In the genomic region with DNA sequence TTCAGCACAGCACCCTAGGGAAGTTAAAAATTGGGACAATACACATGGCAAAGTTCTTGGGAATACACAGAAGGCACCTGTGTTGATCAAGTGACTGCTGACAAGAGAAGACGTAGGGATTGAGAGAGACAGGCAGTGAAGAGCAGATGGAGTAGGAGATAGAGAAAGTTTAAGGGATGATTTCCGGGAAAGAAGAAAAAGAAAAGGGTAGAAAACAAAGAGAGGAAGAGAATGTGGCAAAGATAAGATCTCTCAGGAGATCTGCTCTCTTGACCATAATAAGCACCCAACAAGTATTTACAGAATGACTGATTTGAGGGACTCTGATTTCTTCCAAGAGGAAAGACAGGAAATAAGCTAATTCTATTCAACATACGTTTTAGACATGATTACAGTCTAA, we compare ENCODE assay signal across 21 cellular contexts. TPM values are rescaled to one million over a fixed set of nuclear protein-coding genes. Genes with fewer than 3 reads are reported as not detected.
DNase-seq lines count a peak whose midpoint lies in the region; ATAC-seq and TF ChIP-seq lines count a peak whose summit lies in the region.
"Had no signal": no experiment of that assay in that cellular context is flagged by ENCODE, and none has a peak within 500 bp of the region (broad histone marks: within the 10 kb centered on the region; RNA-seq: fewer than 3 reads in every experiment).

No MANE protein-coding gene starts in this region.

- peaks cover 18% of the 10 kb centered on the region for H3K27me3 ChIP-seq in GM23338 (ENCODE audit: insufficient read depth)

- no peak for DNase-seq in activated CD4-positive, alpha-beta T cell treated with anti-CD3 and anti-CD28 coated beads for 36 hours
- DNase-seq in activated CD4-positive, alpha-beta T cell treated with anti-CD3 and anti-CD28 coated beads for 48 hours = no peak
- peak; percentile 9 for DNase-seq in GM23338 (ENCODE audit: low spot score)
- no peak for DNase-seq in activated naive CD8-positive, alpha-beta T cell treated with anti-CD3 and anti-CD28 coated beads, Interleukin-2, amount 50 U/mL, for 24 hours
- DNase-seq in NCI-H1436 (lab: John Stamatoyannopoulos, UW) = no peak
- DNase-seq in MV-4-11 (lab: John Stamatoyannopoulos, UW) = no peak
- DNase-seq in NCI-H1417 (lab: John Stamatoyannopoulos, UW) = no peak
- DNase-seq: activated CD4-positive, alpha-beta memory T cell treated with anti-CD3 and anti-CD28 coated beads, Interleukin-2, amount 10 ng/mL, durations not matched to agents 7 days and 5 days; activated T-cell treated with anti-CD3 and anti-CD28 coated beads, Interleukin-2, amount 50 U/mL, for 1 hour; C1 segment of cervical spinal cord; DMS153; foreskin melanocyte; NCI-H2081 treated with DMSO at 0.1 percent for 48 hours; small intestine; stimulated activated CD4-positive, alpha-beta T cell treated with anti-CD3 and anti-CD28 coated beads, Interleukin-2, amount 100 ng/mL, for 48 hours had no signal

- POLR2A ChIA-PET in activated CD4-positive, alpha-beta T cell treated with anti-CD3 and anti-CD28 coated beads for 36 hours (lab: Charles Lee) = no interaction called here

- H2AFZ ChIP-seq in GM23338 = no peak overlapping the region

- H3K79me2 ChIP-seq in GM23338 (replicated peaks; ENCODE audit: insufficient read depth) = no peaks in the 10 kb centered on the region

- no peaks in the 10 kb centered on the region for H3F3A ChIP-seq in GM23338 (replicated peaks; ENCODE audit: low read depth)

- TF ChIP-seq CTCF in GM23338 (conservative IDR thresholded peaks at IDR 0.05; ENCODE audit: low read depth in 2 of 2) = no peak
- TF ChIP-seq CTCF in nephron (IDR thresholded peaks at IDR 0.05; ENCODE audit: unreplicated experiment in 3 of 3) = no peak

- H3K4me1 ChIP-seq in GM23338 (ENCODE audit: insufficient read depth) = no peaks in the 10 kb centered on the region; the same call in none of the 2 replicates
- H3K4me1 ChIP-seq: prostate gland had no signal

- no peak overlapping the region for H3K4me3 ChIP-seq in GM23338
- H3K4me3 ChIP-seq: prostate gland had no signal

- peaks cover 6% of the 10 kb centered on the region for H3K9me3 Mint-ChIP-seq in activated CD4-positive, alpha-beta T cell treated with anti-CD3 and anti-CD28 coated beads for 36 hours (ENCODE audit: low read depth)
- no peaks in the 10 kb centered on the region for H3K9me3 Mint-ChIP-seq in GM23338
- H3K9me3 Mint-ChIP-seq in activated naive CD8-positive, alpha-beta T cell treated with anti-CD3 and anti-CD28 coated beads, Interleukin-2, amount 50 U/mL, for 24 hours = peaks cover 6% of the 10 kb centered on the region
- no peaks in the 10 kb centered on the region for H3K9me3 Mint-ChIP-seq in nephron
- H3K9me3 Mint-ChIP-seq: activated CD4-positive, alpha-beta memory T cell treated with anti-CD3 and anti-CD28 coated beads, Interleukin-2, amount 10 ng/mL, durations not matched to agents 7 days and 5 days; dendritic cell treated with granulocyte-macrophage colony-stimulating factor and Interleukin-4, amounts not matched to agents 40 ng/mL and 50 ng/mL, for 4 days; IgD-negative memory B cell had no signal

- CTCF ChIA-PET in activated CD4-positive, alpha-beta T cell treated with anti-CD3 and anti-CD28 coated beads for 36 hours (lab: Charles Lee) = interaction anchor here (1.1 to 1.4 kb wide), 2 partner anchors 13 to 19 kb away, joined by 7 read pairs; no protein-coding TSS in a partner anchor

- H3K27me3 Mint-ChIP-seq in activated CD4-positive, alpha-beta T cell treated with anti-CD3 and anti-CD28 coated beads for 36 hours = peaks cover 16% of the 10 kb centered on the region
- peaks cover 6% of the 10 kb centered on the region for H3K27me3 Mint-ChIP-seq in GM23338 (ENCODE audit: insufficient read depth, low read depth, poor library complexity)
- H3K27me3 Mint-ChIP-seq in activated naive CD8-positive, alpha-beta T cell treated with anti-CD3 and anti-CD28 coated beads, Interleukin-2, amount 50 U/mL, for 24 hours = peaks cover 4% of the 10 kb centered on the region
- H3K27me3 Mint-ChIP-seq in nephron (ENCODE audit: low read depth) = peaks cover 13% of the 10 kb centered on the region

- H3K36me3 Mint-ChIP-seq in activated CD4-positive, alpha-beta T cell treated with anti-CD3 and anti-CD28 coated beads for 36 hours (ENCODE audit: low read depth) = no peaks in the 10 kb centered on the region
- H3K36me3 Mint-ChIP-seq in GM23338 (ENCODE audit: low read depth) (no peaks in the 10 kb centered on the region), nephron (ENCODE audit: low read depth) (no peaks in the 10 kb centered on the region)
- no peaks in the 10 kb centered on the region for H3K36me3 Mint-ChIP-seq in activated naive CD8-positive, alpha-beta T cell treated with anti-CD3 and anti-CD28 coated beads, Interleukin-2, amount 50 U/mL, for 24 hours (ENCODE audit: low read depth)

- no peak overlapping the region for H3K27ac ChIP-seq in GM23338 (ENCODE audit: low read depth)
- H3K27ac ChIP-seq: HL-60, prostate gland had no signal

- peak overlapping the region; percentile 22 for H3K27ac Mint-ChIP-seq in activated CD4-positive, alpha-beta T cell treated with anti-CD3 and anti-CD28 coated beads for 36 hours
- H3K27ac Mint-ChIP-seq in GM23338 (no peak overlapping the region), nephron (peak overlapping the region in 2 of 3 experiments; percentile 4 to 5)
- H3K27ac Mint-ChIP-seq in activated naive CD8-positive, alpha-beta T cell treated with anti-CD3 and anti-CD28 coated beads, Interleukin-2, amount 50 U/mL, for 24 hours = peak overlapping the region; percentile 4
- H3K27ac Mint-ChIP-seq: activated CD4-positive, alpha-beta memory T cell treated with anti-CD3 and anti-CD28 coated beads, Interleukin-2, amount 10 ng/mL, durations not matched to agents 7 days and 5 days had no signal

- no peak overlapping the region for H3K4me3 Mint-ChIP-seq in activated CD4-positive, alpha-beta T cell treated with anti-CD3 and anti-CD28 coated beads for 36 hours
- H3K4me3 Mint-ChIP-seq in GM23338 (no peak overlapping the region), nephron (no peak overlapping the region)
- no peak overlapping the region for H3K4me3 Mint-ChIP-seq in activated naive CD8-positive, alpha-beta T cell treated with anti-CD3 and anti-CD28 coated beads, Interleukin-2, amount 50 U/mL, for 24 hours
- H3K4me3 Mint-ChIP-seq: activated CD4-positive, alpha-beta memory T cell treated with anti-CD3 and anti-CD28 coated beads, Interleukin-2, amount 10 ng/mL, durations not matched to agents 7 days and 5 days; dendritic cell treated with granulocyte-macrophage colony-stimulating factor and Interleukin-4, amounts not matched to agents 40 ng/mL and 50 ng/mL, for 4 days had no signal

- 0 out of 2 replicates have a peak, but pooled peaks cover 3% of the 10 kb centered on the region for H3K9me2 ChIP-seq in GM23338 (ENCODE audit: insufficient read depth)

- intact Hi-C loops in activated CD4-positive, alpha-beta T cell treated with anti-CD3 and anti-CD28 coated beads for 36 hours (cut with DNase I, micrococcal nuclease) = loop anchor here in 1 of 2 experiments (2.0 kb wide), 1 partner anchor 19 kb away; no protein-coding TSS in a partner anchor

- H3K4me2 ChIP-seq in GM23338 = no peak overlapping the region

- no peaks in the 10 kb centered on the region for H3K36me3 ChIP-seq in GM23338 (ENCODE audit: insufficient read depth)
- H3K36me3 ChIP-seq: prostate gland had no signal

- H3K4me1 Mint-ChIP-seq in activated CD4-positive, alpha-beta T cell treated with anti-CD3 and anti-CD28 coated beads for 36 hours = peaks cover 52% of the 10 kb centered on the region
- H3K4me1 Mint-ChIP-seq in GM23338 = peaks cover 12% of the 10 kb centered on the region; the same call in 2 of the 3 replicates
- H3K4me1 Mint-ChIP-seq in activated naive CD8-positive, alpha-beta T cell treated with anti-CD3 and anti-CD28 coated beads, Interleukin-2, amount 50 U/mL, for 24 hours = peaks cover 59% of the 10 kb centered on the region
- peaks cover 17% of the 10 kb centered on the region for H3K4me1 Mint-ChIP-seq in nephron

- no peaks in the 10 kb centered on the region for H4K20me1 ChIP-seq in GM23338 (replicated peaks; ENCODE audit: insufficient read depth)

- ATAC-seq in activated CD4-positive, alpha-beta T cell treated with anti-CD3 and anti-CD28 coated beads for 36 hours = no peak
- no peak for ATAC-seq in GM23338
- no peak for ATAC-seq in activated naive CD8-positive, alpha-beta T cell treated with anti-CD3 and anti-CD28 coated beads, Interleukin-2, amount 50 U/mL, for 24 hours
- ATAC-seq: HCT116 had no signal

TF ChIP-seq in GM23338, 12 proteins besides CTCF, POLR2A, EP300 and RAD21 (continues in another document):
- TF ChIP-seq NANOG (IDR thresholded peaks at IDR 0.05; ENCODE audit: borderline replicate concordance) = no peak
- TF ChIP-seq, protein P1, sequence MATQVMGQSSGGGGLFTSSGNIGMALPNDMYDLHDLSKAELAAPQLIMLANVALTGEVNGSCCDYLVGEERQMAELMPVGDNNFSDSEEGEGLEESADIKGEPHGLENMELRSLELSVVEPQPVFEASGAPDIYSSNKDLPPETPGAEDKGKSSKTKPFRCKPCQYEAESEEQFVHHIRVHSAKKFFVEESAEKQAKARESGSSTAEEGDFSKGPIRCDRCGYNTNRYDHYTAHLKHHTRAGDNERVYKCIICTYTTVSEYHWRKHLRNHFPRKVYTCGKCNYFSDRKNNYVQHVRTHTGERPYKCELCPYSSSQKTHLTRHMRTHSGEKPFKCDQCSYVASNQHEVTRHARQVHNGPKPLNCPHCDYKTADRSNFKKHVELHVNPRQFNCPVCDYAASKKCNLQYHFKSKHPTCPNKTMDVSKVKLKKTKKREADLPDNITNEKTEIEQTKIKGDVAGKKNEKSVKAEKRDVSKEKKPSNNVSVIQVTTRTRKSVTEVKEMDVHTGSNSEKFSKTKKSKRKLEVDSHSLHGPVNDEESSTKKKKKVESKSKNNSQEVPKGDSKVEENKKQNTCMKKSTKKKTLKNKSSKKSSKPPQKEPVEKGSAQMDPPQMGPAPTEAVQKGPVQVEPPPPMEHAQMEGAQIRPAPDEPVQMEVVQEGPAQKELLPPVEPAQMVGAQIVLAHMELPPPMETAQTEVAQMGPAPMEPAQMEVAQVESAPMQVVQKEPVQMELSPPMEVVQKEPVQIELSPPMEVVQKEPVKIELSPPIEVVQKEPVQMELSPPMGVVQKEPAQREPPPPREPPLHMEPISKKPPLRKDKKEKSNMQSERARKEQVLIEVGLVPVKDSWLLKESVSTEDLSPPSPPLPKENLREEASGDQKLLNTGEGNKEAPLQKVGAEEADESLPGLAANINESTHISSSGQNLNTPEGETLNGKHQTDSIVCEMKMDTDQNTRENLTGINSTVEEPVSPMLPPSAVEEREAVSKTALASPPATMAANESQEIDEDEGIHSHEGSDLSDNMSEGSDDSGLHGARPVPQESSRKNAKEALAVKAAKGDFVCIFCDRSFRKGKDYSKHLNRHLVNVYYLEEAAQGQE (IDR thresholded peaks at IDR 0.05; ENCODE audit: unreplicated experiment) = no peak

RNA-seq across cellular contexts. Expression of gene RALA, which starts 15.1 kb away (rescaled TPM):
- total RNA-seq in activated CD4-positive, alpha-beta T cell treated with anti-CD3 and anti-CD28 coated beads for 36 hours = 10 to 100 TPM; 30.7 to 33.7 TPM
- total RNA-seq in GM23338 (2014; rRNA removed; shearing (Covaris generic)) = 43.5 and 51.9 TPM in 2 replicates
- 220 and 231 TPM in 2 replicates for polyA plus RNA-seq in GM23338 (2016; fragmentation: Nextera tagmentation; extraction: Ambion mirVana)

RNA-seq across cellular contexts. Expression of gene YAE1, which starts 42.1 kb away (rescaled TPM):
- total RNA-seq in activated CD4-positive, alpha-beta T cell treated with anti-CD3 and anti-CD28 coated beads for 36 hours = 10 to 100 TPM in 1 of 2 experiments, 1 to 10 TPM in 1; 9.8 to 13.5 TPM
- total RNA-seq in GM23338 (2014; rRNA removed; shearing (Covaris generic)) = 26.5 and 30.5 TPM in 2 replicates
- polyA plus RNA-seq in GM23338 (2016; fragmentation: Nextera tagmentation; extraction: Ambion mirVana) = 88.7 and 107 TPM in 2 replicates
